In the genomic region with DNA sequence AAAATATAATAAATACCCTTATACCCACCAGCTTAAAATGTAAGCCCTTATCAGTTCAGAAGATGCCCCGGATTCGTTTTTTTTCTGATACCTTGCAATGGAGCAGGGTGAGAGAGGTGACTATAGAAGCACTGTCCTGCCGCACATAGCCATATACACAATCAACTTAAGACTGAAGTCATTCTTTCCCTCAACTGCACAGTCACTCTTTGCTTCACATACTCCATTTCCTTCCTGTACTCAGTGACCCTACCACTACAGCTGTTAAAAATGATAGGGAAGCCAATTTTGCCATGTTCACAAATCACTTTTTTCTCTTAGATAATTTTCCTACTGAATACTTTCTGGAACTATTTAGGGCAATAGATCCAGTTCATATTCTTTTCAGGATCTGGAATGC, we compare ENCODE assay signal across 14 cellular contexts.
DNase-seq lines count a peak whose midpoint lies in the region; ATAC-seq and TF ChIP-seq lines count a peak whose summit lies in the region.
"Had no signal": no experiment of that assay in that cellular context is flagged by ENCODE, and none has a peak within 500 bp of the region (broad histone marks: within the 10 kb centered on the region; RNA-seq: fewer than 3 reads in every experiment).

No MANE protein-coding gene starts in this region.

- no peak overlapping the region for H2AFZ ChIP-seq in osteoblast (ENCODE audit: low read length)

- peaks cover 12% of the 10 kb centered on the region for H3K27me3 ChIP-seq in osteoblast (ENCODE audit: insufficient read depth, low read length)

- H3K4me2 ChIP-seq in osteoblast (ENCODE audit: insufficient read depth, low read length): peak overlapping the region; percentile 9

- no peaks in the 10 kb centered on the region for H3K36me3 ChIP-seq in osteoblast (ENCODE audit: insufficient read depth, low read length)

- peaks cover 26% of the 10 kb centered on the region for H3K27me3 Mint-ChIP-seq in activated naive CD8-positive, alpha-beta T cell treated with anti-CD3 and anti-CD28 coated beads, Interleukin-2, amount 10 ng/mL, durations not matched to agents 7 days and 5 days
- peaks cover 36% of the 10 kb centered on the region for H3K27me3 Mint-ChIP-seq in activated naive CD8-positive, alpha-beta T cell treated with anti-CD3 and anti-CD28 coated beads for 36 hours
- H3K27me3 Mint-ChIP-seq in mesothelial cell of epicardium (ENCODE audit: low read depth): no peaks in the 10 kb centered on the region

- H3K36me3 Mint-ChIP-seq in activated naive CD8-positive, alpha-beta T cell treated with anti-CD3 and anti-CD28 coated beads, Interleukin-2, amount 10 ng/mL, durations not matched to agents 7 days and 5 days: peaks cover 2% of the 10 kb centered on the region
- H3K36me3 Mint-ChIP-seq in activated naive CD8-positive, alpha-beta T cell treated with anti-CD3 and anti-CD28 coated beads for 36 hours: peaks cover 3% of the 10 kb centered on the region
- no peaks in the 10 kb centered on the region for H3K36me3 Mint-ChIP-seq in mesothelial cell of epicardium

- no peak overlapping the region for H3K4me3 ChIP-seq in osteoblast (ENCODE audit: insufficient read depth, low read length)
- H3K4me3 ChIP-seq: K562 had no signal

- POLR2A ChIA-PET in activated naive CD8-positive, alpha-beta T cell treated with anti-CD3 and anti-CD28 coated beads, Interleukin-2, amount 10 ng/mL, durations not matched to agents 7 days and 5 days (lab: Charles Lee): no interaction called here

- H4K20me1 ChIP-seq in osteoblast (ENCODE audit: insufficient read depth, low read length): no peaks in the 10 kb centered on the region

- H3K27ac Mint-ChIP-seq in activated naive CD8-positive, alpha-beta T cell treated with anti-CD3 and anti-CD28 coated beads, Interleukin-2, amount 10 ng/mL, durations not matched to agents 7 days and 5 days: no peak overlapping the region
- H3K27ac Mint-ChIP-seq in activated naive CD8-positive, alpha-beta T cell treated with anti-CD3 and anti-CD28 coated beads for 36 hours: no peak overlapping the region
- no peak overlapping the region for H3K27ac Mint-ChIP-seq in mesothelial cell of epicardium
- H3K27ac Mint-ChIP-seq: activated T-cell treated with anti-CD3 and anti-CD28 coated beads, Interleukin-2, amount 50 U/mL, for 24 hours; dendritic cell treated with granulocyte-macrophage colony-stimulating factor and Interleukin-4, amounts not matched to agents 40 ng/mL and 50 ng/mL, for 4 days had no signal

- H3K79me2 ChIP-seq in osteoblast (ENCODE audit: insufficient read depth, low read length): no peaks in the 10 kb centered on the region

- no peak overlapping the region for H3K27ac ChIP-seq in osteoblast (ENCODE audit: low read depth, low read length)

- no peaks in the 10 kb centered on the region for H3K9me3 ChIP-seq in osteoblast (ENCODE audit: low read depth, low read length)

- H3K4me1 ChIP-seq in osteoblast (ENCODE audit: insufficient read depth, low read length): no peaks in the 10 kb centered on the region

- H3K9me3 Mint-ChIP-seq in activated naive CD8-positive, alpha-beta T cell treated with anti-CD3 and anti-CD28 coated beads, Interleukin-2, amount 10 ng/mL, durations not matched to agents 7 days and 5 days: no peaks in the 10 kb centered on the region
- H3K9me3 Mint-ChIP-seq in activated naive CD8-positive, alpha-beta T cell treated with anti-CD3 and anti-CD28 coated beads for 36 hours: peaks cover 5% of the 10 kb centered on the region
- no peaks in the 10 kb centered on the region for H3K9me3 Mint-ChIP-seq in mesothelial cell of epicardium
- H3K9me3 Mint-ChIP-seq: activated T-cell treated with anti-CD3 and anti-CD28 coated beads, Interleukin-2, amount 50 U/mL, for 24 hours; dendritic cell treated with granulocyte-macrophage colony-stimulating factor and Interleukin-4, amounts not matched to agents 40 ng/mL and 50 ng/mL, for 4 days had no signal

- no peak overlapping the region for H3K4me3 Mint-ChIP-seq in activated naive CD8-positive, alpha-beta T cell treated with anti-CD3 and anti-CD28 coated beads, Interleukin-2, amount 10 ng/mL, durations not matched to agents 7 days and 5 days
- no peak overlapping the region for H3K4me3 Mint-ChIP-seq in activated naive CD8-positive, alpha-beta T cell treated with anti-CD3 and anti-CD28 coated beads for 36 hours
- H3K4me3 Mint-ChIP-seq in mesothelial cell of epicardium: no peak overlapping the region
- H3K4me3 Mint-ChIP-seq: activated T-cell treated with anti-CD3 and anti-CD28 coated beads, Interleukin-2, amount 50 U/mL, for 24 hours; dendritic cell treated with granulocyte-macrophage colony-stimulating factor and Interleukin-4, amounts not matched to agents 40 ng/mL and 50 ng/mL, for 4 days had no signal

- TF ChIP-seq CTCF in osteoblast (IDR thresholded peaks at IDR 0.05; ENCODE audit: extremely low read depth, low read depth, low read length): no peak
- no peak for TF ChIP-seq CTCF in mesothelial cell of epicardium (IDR thresholded peaks at IDR 0.05; ENCODE audit: unreplicated experiment)

- peaks cover 6% of the 10 kb centered on the region for H3K4me1 Mint-ChIP-seq in activated naive CD8-positive, alpha-beta T cell treated with anti-CD3 and anti-CD28 coated beads, Interleukin-2, amount 10 ng/mL, durations not matched to agents 7 days and 5 days
- no peaks in the 10 kb centered on the region for H3K4me1 Mint-ChIP-seq in activated naive CD8-positive, alpha-beta T cell treated with anti-CD3 and anti-CD28 coated beads for 36 hours
- peaks cover 3% of the 10 kb centered on the region for H3K4me1 Mint-ChIP-seq in mesothelial cell of epicardium

- ATAC-seq in activated naive CD8-positive, alpha-beta T cell treated with anti-CD3 and anti-CD28 coated beads, Interleukin-2, amount 10 ng/mL, durations not matched to agents 7 days and 5 days (ENCODE audit: low read depth): peak; percentile 54
- peak; percentile 64 for ATAC-seq in HG02642 (IDR thresholded peaks at IDR 0.05; ENCODE audit: poor library complexity, unreplicated experiment)
- ATAC-seq in HG03460 (IDR thresholded peaks at IDR 0.05; ENCODE audit: unreplicated experiment): peak; percentile 81
- ATAC-seq: K562 had no signal

- no peak for DNase-seq in activated naive CD8-positive, alpha-beta T cell treated with anti-CD3 and anti-CD28 coated beads, Interleukin-2, amount 10 ng/mL, durations not matched to agents 7 days and 5 days
- DNase-seq in activated naive CD8-positive, alpha-beta T cell treated with anti-CD3 and anti-CD28 coated beads for 36 hours: no peak
- DNase-seq in osteoblast (ENCODE audit: insufficient read length, low spot score, missing footprints) (no peak), NCI-H2227 treated with DMSO at 0.1 percent for 48 hours (lab: John Stamatoyannopoulos, UW) (no peak), mesothelial cell of epicardium (ENCODE audit: low spot score in 2 of 2, unreplicated experiment in 2 of 2) (no peak)
- no peak for DNase-seq in effector CD8-positive, alpha-beta T cell (lab: John Stamatoyannopoulos, UW)
- DNase-seq: activated T-cell treated with anti-CD3 and anti-CD28 coated beads, Interleukin-2, amount 50 U/mL, for 24 hours; anterior cingulate cortex; NCI-H2029 treated with DMSO at 0.1 percent for 48 hours; stimulated activated CD8-positive, alpha-beta memory T cell treated with anti-CD3 and anti-CD28 coated beads, Interleukin-4, amount 100 ng/mL, for 48 hours had no signal
